In genomic region chr6:80638222-80639055, GRCh38 we compare ENCODE assay signal across 9 cellular contexts.
DNase-seq lines count a peak whose midpoint lies in the region; ATAC-seq and TF ChIP-seq lines count a peak whose summit lies in the region.
"Had no signal": no experiment of that assay in that cellular context is flagged by ENCODE, and none has a peak within 500 bp of the region (broad histone marks: within the 10 kb centered on the region; RNA-seq: fewer than 3 reads in every experiment).

No MANE protein-coding gene starts in this region.

- no peaks in the 10 kb centered on the region for H3K36me3 Mint-ChIP-seq in CD14-positive monocyte
- H3K36me3 Mint-ChIP-seq: IgD-negative memory B cell had no signal

- H3K4me3 Mint-ChIP-seq in CD14-positive monocyte: no peak overlapping the region
- H3K4me3 Mint-ChIP-seq: IgD-negative memory B cell had no signal

- peak overlapping the region; percentile 46 for H3K4me2 ChIP-seq in osteoblast (ENCODE audit: insufficient read depth, low read length)

- intact Hi-C loops in CD14-positive monocyte (cut with micrococcal nuclease): no loop called here

- ATAC-seq in GM19397 (IDR thresholded peaks at IDR 0.05; ENCODE audit: unreplicated experiment): peak; percentile 73

- no peaks in the 10 kb centered on the region for H3K27me3 ChIP-seq in osteoblast (ENCODE audit: insufficient read depth, low read length)

- DNase-seq in CD14-positive monocyte (ENCODE audit: low spot score) (peak; percentile 49), HK-2 (ENCODE audit: unreplicated experiment) (peak; percentile 41), OCI-M1 (lab: John Stamatoyannopoulos, UW) (peak; percentile 22), epithelial cell of proximal tubule (ENCODE audit: low read depth) (peak; percentile 76), osteoblast (ENCODE audit: insufficient read length, low spot score, missing footprints) (peak; percentile 45), NCI-H1694 (lab: John Stamatoyannopoulos, UW) (no peak), cortex of kidney (lab: John Stamatoyannopoulos, UW) (no peak)

- H3K4me1 ChIP-seq in osteoblast (ENCODE audit: insufficient read depth, low read length): peaks cover 39% of the 10 kb centered on the region

- peak overlapping the region; percentile 71 for H2AFZ ChIP-seq in osteoblast (ENCODE audit: low read length)

- TF ChIP-seq CTCF in CD14-positive monocyte (IDR thresholded peaks at IDR 0.05) (no peak), epithelial cell of proximal tubule (conservative IDR thresholded peaks at IDR 0.05; ENCODE audit: low read depth, low read length) (no peak), osteoblast (IDR thresholded peaks at IDR 0.05; ENCODE audit: extremely low read depth, low read depth, low read length) (no peak)

- peak overlapping the region; percentile 93 for H3K27ac ChIP-seq in osteoblast (ENCODE audit: low read depth, low read length)

- peaks cover 2 to 5% (median 2%) of the 10 kb centered on the region in 3 donors for H3K27me3 Mint-ChIP-seq in CD14-positive monocyte (ENCODE audit: low read depth in 3 of 3)

- H3K4me3 ChIP-seq in epithelial cell of proximal tubule (ENCODE audit: low read depth, low read length): no peak overlapping the region
- no peak overlapping the region for H3K4me3 ChIP-seq in osteoblast (ENCODE audit: insufficient read depth, low read length)

- H3K79me2 ChIP-seq in osteoblast (ENCODE audit: insufficient read depth, low read length): no peaks in the 10 kb centered on the region

- peaks cover 0 to 6% (median 3%) of the 10 kb centered on the region in 7 donors for H3K9me3 Mint-ChIP-seq in CD14-positive monocyte

- no peaks in the 10 kb centered on the region for H3K9me3 ChIP-seq in osteoblast (ENCODE audit: low read depth, low read length)

- H3K36me3 ChIP-seq in osteoblast (ENCODE audit: insufficient read depth, low read length): no peaks in the 10 kb centered on the region

- peak overlapping the region in 1 of 7 donors; percentile 35 for H3K27ac Mint-ChIP-seq in CD14-positive monocyte
- H3K27ac Mint-ChIP-seq: IgD-negative memory B cell had no signal

- H3K4me1 Mint-ChIP-seq in CD14-positive monocyte: no peaks in the 10 kb centered on the region

- H4K20me1 ChIP-seq in osteoblast (ENCODE audit: insufficient read depth, low read length): no peaks in the 10 kb centered on the region

Comparison
In these comparisons a context has a peak if more than half of its experiments do, and no peak if none do; other contexts are left out.
1. DNase-seq: peak in CD14-positive monocyte (single experiment), HK-2 (single experiment), OCI-M1 (single experiment), epithelial cell of proximal tubule (single experiment) and osteoblast (single experiment); none in NCI-H1694 (single experiment) and cortex of kidney (single experiment).